Comparison of ENCODE assay signal across 1 cellular context in the genomic region with DNA sequence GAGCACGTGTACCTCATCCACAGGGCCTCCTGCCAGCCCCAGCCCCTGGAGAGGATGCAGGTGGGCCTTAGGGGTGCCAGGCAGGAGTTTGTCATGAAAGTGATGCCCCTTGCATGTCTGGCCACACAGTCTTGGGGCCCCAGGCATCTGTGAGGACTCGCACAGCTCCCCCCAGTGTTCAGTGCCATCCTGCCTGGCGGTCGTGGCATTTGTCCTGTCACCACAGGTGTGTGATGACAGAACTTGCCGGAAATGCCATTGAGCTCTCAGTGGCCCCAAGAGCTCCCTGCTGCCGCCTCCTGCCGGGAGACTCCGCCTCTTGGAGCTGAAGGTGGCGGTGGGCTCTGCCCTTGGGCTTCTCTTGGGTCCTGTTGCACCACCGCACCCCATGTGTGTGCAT.
TF ChIP-seq lines count a peak whose summit lies in the region.

No MANE protein-coding gene starts in this region.

TF ChIP-seq in H1, 55 proteins besides CTCF, POLR2A, EP300 and RAD21:
- no peak for TF ChIP-seq TEAD4 (IDR thresholded peaks at IDR 0.05; ENCODE audit: low read depth, low read length)
- TF ChIP-seq KDM4A (IDR thresholded peaks at IDR 0.05; ENCODE audit: low read depth, low read length, severe bottlenecking), result no peak
- no peak for TF ChIP-seq JUN (IDR thresholded peaks at IDR 0.05; ENCODE audit: low read depth, low read length)
TF ChIP-seq in H1: peak in this region for 0.
